Comparison of ENCODE assay signal across 1 cellular context in the genomic region with DNA sequence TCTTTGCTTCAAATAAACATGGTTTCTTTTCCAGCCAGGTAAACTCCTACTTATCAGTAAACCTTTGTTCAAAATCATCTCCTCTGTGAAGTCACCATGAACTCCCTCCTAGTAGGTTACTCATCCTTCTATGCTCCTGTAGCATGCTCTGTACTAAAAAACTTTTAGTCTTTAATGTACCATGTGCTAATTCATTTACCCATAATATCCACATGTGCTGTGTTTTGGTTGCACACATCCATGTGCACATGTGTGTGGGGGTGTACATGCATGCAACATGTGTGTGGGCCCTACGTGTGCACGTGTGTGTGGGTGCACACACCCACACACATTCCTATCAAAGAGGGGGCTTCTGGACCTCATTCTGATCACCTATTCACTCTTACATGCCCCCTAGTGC.
TF ChIP-seq lines count a peak whose summit lies in the region.

No MANE protein-coding gene starts in this region.

TF ChIP-seq in HepG2, 621 proteins besides CTCF, POLR2A, EP300 and RAD21:
- TF ChIP-seq, protein P1, sequence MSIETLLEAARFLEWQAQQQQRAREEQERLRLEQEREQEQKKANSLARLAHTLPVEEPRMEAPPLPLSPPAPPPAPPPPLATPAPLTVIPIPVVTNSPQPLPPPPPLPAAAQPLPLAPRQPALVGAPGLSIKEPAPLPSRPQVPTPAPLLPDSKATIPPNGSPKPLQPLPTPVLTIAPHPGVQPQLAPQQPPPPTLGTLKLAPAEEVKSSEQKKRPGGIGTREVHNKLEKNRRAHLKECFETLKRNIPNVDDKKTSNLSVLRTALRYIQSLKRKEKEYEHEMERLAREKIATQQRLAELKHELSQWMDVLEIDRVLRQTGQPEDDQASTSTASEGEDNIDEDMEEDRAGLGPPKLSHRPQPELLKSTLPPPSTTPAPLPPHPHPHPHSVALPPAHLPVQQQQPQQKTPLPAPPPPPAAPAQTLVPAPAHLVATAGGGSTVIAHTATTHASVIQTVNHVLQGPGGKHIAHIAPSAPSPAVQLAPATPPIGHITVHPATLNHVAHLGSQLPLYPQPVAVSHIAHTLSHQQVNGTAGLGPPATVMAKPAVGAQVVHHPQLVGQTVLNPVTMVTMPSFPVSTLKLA (IDR thresholded peaks at IDR 0.05), result peak; percentile 99
- TF ChIP-seq SMC3 (IDR thresholded peaks at IDR 0.05; ENCODE audit: low read length) (no peak), ZNF709 (CRISPR knock-in tag; IDR thresholded peaks at IDR 0.05) (no peak), PCBP2 (optimal IDR thresholded peaks at IDR 0.05; ENCODE audit: low read depth, low read length, poor library complexity, severe bottlenecking) (no peak)
